In the genomic region with DNA sequence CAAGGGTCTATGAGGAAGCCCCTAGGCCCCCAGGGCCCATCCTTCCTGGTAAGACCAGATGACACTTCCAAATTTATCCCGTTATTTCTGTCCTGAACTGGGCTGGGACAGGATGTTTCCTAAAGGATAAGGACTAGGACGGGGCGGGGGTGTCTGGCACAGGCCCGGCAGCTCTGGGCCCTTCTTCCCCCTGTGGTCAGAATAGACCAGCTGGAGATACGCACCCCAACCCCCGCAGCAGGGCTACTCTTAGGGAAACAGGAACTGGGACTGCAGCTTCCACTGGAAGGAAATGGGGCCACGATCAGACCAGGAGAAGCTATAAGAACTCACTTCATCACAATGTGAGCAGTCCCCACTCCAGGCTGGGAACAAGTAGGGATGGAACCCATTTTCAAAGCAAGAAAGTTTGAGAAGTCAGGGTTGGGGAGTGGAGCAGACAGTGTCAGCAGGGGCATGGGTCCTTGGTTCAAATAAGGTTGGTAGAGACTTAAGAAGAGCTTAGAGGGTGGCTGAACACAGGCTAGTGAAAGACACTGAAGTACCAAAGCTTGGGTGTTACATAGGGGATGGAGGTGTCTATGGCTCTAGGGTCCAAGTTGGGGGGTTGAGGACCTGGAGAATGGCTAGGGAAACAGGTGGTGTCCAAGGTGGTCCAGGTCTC, we compare ENCODE assay signal across 8 cellular contexts. TPM values are rescaled to one million over a fixed set of nuclear protein-coding genes. Genes with fewer than 3 reads are reported as not detected.
A peak's percentile ranks its signal among the peaks of the same experiment; 100 is the strongest.
DNase-seq lines count a peak whose midpoint lies in the region; ATAC-seq, FAIRE-seq and TF ChIP-seq lines count a peak whose summit lies in the region.

No MANE protein-coding gene starts in this region.

- no peaks in the 10 kb centered on the region for H3K9me3 Mint-ChIP-seq in naive B cell

- TF ChIP-seq CTCF in coronary artery (IDR thresholded peaks at IDR 0.05): no peak

- FAIRE-seq in H54 (lab: Jason Lieb, UNC): no peak

- H3K36me3 Mint-ChIP-seq in naive B cell: no peaks in the 10 kb centered on the region

- H3K27ac Mint-ChIP-seq in naive B cell: peak overlapping the region in 4 of 6 donors; percentile 25 to 83 (median 70)

- H3K27ac ChIP-seq in coronary artery: peak overlapping the region; percentile 85 to 92

- in situ Hi-C loops in G401 (cut with HindIII; ENCODE audit: low sequenced_read_pairs): no loop called here

- ATAC-seq in naive B cell (ENCODE audit: low read depth in 2 of 2): no peak
- no peak for ATAC-seq in HG03432 (IDR thresholded peaks at IDR 0.05; ENCODE audit: unreplicated experiment)
- no peak for ATAC-seq in HG02885 (IDR thresholded peaks at IDR 0.05; ENCODE audit: poor library complexity, unreplicated experiment)

- H3K27me3 Mint-ChIP-seq in naive B cell: no peaks in the 10 kb centered on the region

- H3K4me3 Mint-ChIP-seq in naive B cell: peak overlapping the region; percentile 84 to 93 (median 88)

- DNase-seq in G401 (ENCODE audit: low spot score) (peak; percentile 33), NOMO-1 treated with DMSO at 0.1 percent for 48 hours (lab: John Stamatoyannopoulos, UW; ENCODE audit: unreplicated experiment) (peak; percentile 22), coronary artery (ENCODE audit: low spot score) (no peak), naive B cell (no peak), H54 (ENCODE audit: insufficient read length, low spot score) (no peak), NCI-H1694 treated with DMSO at 0.1 percent for 48 hours (lab: John Stamatoyannopoulos, UW) (no peak)

- H3K4me3 ChIP-seq in coronary artery: peak overlapping the region; percentile 96

- H3K4me1 Mint-ChIP-seq in naive B cell: peaks cover 33 to 48% (median 36%) of the 10 kb centered on the region in 3 donors

- no peak for TF ChIP-seq POLR2A in H54 (IDR thresholded peaks at IDR 0.05; ENCODE audit: low read depth, low read length)

RNA-seq across cellular contexts. Expression of gene NCKIPSD, which starts 1.1 kb away (rescaled TPM):
- total RNA-seq in G401 (2014; rRNA removed; shearing (Covaris generic)): 12.9 and 17.1 TPM in 2 replicates
- polyA plus RNA-seq in naive B cell (ENCODE audit: low read depth in 6 of 6): 10 to 100 TPM in 1 of 6 donors, 1 to 10 TPM in 5; 3.3 to 11.2 (median 4.9) TPM

RNA-seq across cellular contexts. Expression of gene CELSR3, which starts 21.9 kb away (rescaled TPM):
- total RNA-seq in G401 (2014; rRNA removed; shearing (Covaris generic)): 4.6 and 5.0 TPM in 2 replicates
- polyA plus RNA-seq in naive B cell (ENCODE audit: low read depth in 6 of 6): under 1 TPM in 1 of 6 donors, not detected in 5; 0.28 TPM

RNA-seq across cellular contexts. Expression of gene IP6K2, which starts 32.4 kb away (rescaled TPM):
- 105 and 114 TPM in 2 replicates for total RNA-seq in G401 (2014; rRNA removed; shearing (Covaris generic))
- 10 to 100 TPM; 53.6 to 96.9 (median 68.7) TPM for polyA plus RNA-seq in naive B cell (ENCODE audit: low read depth in 6 of 6)

RNA-seq across cellular contexts. Expression of gene SLC26A6, which starts 49.4 kb away (rescaled TPM):
- 40.2 and 51.0 TPM in 2 replicates for total RNA-seq in G401 (2014; rRNA removed; shearing (Covaris generic))
- polyA plus RNA-seq in naive B cell (ENCODE audit: low read depth in 6 of 6): 1 to 10 TPM in 2 of 6 donors, under 1 TPM in 3, not detected in 1; 0.25 to 1.7 (median 0.97) TPM

Comparison
In these comparisons a context has a peak if more than half of its experiments do, and no peak if none do; other contexts are left out.
1. DNase-seq: peak in G401 (single experiment) and NOMO-1 treated with DMSO at 0.1 percent for 48 hours (single experiment); none in coronary artery (single experiment), naive B cell (single experiment), H54 (single experiment) and NCI-H1694 treated with DMSO at 0.1 percent for 48 hours (single experiment).